Comparison of ENCODE assay signal across 8 cellular contexts in the genomic region with DNA sequence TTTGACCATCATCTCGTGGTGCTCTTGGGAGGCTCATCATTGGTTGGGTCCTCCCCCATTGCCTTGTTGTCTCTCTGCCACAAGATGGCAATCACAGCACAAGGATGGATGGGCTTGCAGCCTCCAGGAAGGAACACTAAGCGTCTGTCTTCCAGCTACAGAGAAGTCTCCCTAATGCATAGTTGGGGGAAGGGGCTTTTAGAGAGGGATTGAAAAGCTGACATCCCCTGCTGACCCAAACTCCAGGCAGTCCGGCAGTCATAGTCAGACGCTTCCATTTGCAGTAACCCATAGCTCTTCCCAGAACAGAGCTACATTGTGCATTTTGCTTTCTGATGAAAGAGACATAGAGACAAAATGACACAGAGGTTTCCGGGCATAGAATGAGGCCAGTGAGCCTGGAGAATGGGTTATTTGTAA.
DNase-seq lines count a peak whose midpoint lies in the region; ATAC-seq and TF ChIP-seq lines count a peak whose summit lies in the region.

No MANE protein-coding gene starts in this region.

- CTCF ChIA-PET in activated CD8-positive, alpha-beta T cell treated with anti-CD3 and anti-CD28 coated beads for 36 hours (lab: Charles Lee): interaction anchor here (0.6 to 2.2 kb wide), 28 partner anchors 9 to 736 kb away, joined by 3 to 36 read pairs (median 4); no protein-coding TSS in a partner anchor

- H3K9me3 Mint-ChIP-seq in activated CD8-positive, alpha-beta T cell treated with anti-CD3 and anti-CD28 coated beads for 36 hours: no peaks in the 10 kb centered on the region

- no peak overlapping the region for H3K27ac Mint-ChIP-seq in activated CD8-positive, alpha-beta T cell treated with anti-CD3 and anti-CD28 coated beads for 36 hours

- peaks cover 8% of the 10 kb centered on the region for H3K4me1 Mint-ChIP-seq in activated CD8-positive, alpha-beta T cell treated with anti-CD3 and anti-CD28 coated beads for 36 hours (ENCODE audit: low read depth)

- peaks cover 5% of the 10 kb centered on the region for H3K27me3 Mint-ChIP-seq in activated CD8-positive, alpha-beta T cell treated with anti-CD3 and anti-CD28 coated beads for 36 hours

- H3K4me3 Mint-ChIP-seq in activated CD8-positive, alpha-beta T cell treated with anti-CD3 and anti-CD28 coated beads for 36 hours: peak overlapping the region; percentile 2

- H3K36me3 Mint-ChIP-seq in activated CD8-positive, alpha-beta T cell treated with anti-CD3 and anti-CD28 coated beads for 36 hours (ENCODE audit: low read depth): no peaks in the 10 kb centered on the region

- no peak overlapping the region for H3K4me3 ChIP-seq in fibroblast of pulmonary artery (replicated peaks; ENCODE audit: low read depth, low read length)

- POLR2A ChIA-PET in activated CD8-positive, alpha-beta T cell treated with anti-CD3 and anti-CD28 coated beads for 36 hours (lab: Charles Lee): no interaction called here

- peak; percentile 57 for TF ChIP-seq CTCF in activated CD8-positive, alpha-beta T cell treated with anti-CD3 and anti-CD28 coated beads for 36 hours (IDR thresholded peaks at IDR 0.05)
- peak; percentile 52 for TF ChIP-seq CTCF in fibroblast of pulmonary artery (IDR thresholded peaks at IDR 0.05; ENCODE audit: low read length, missing control alignments)

- intact Hi-C loops in activated CD8-positive, alpha-beta T cell treated with anti-CD3 and anti-CD28 coated beads for 36 hours (cut with micrococcal nuclease): loop anchor here (5.0 kb wide), 1 partner anchor 166 kb away; no protein-coding TSS in a partner anchor

- peak; percentile 82 for ATAC-seq in activated CD8-positive, alpha-beta T cell treated with anti-CD3 and anti-CD28 coated beads for 36 hours
- ATAC-seq in HG03045 (IDR thresholded peaks at IDR 0.05; ENCODE audit: unreplicated experiment): no peak
- ATAC-seq in GM19452 (IDR thresholded peaks at IDR 0.05; ENCODE audit: unreplicated experiment): no peak

- DNase-seq in CMK (ENCODE audit: low read depth) (peak; percentile 58), HCEC 1CT (peak; percentile 61), NCI-H524 (lab: John Stamatoyannopoulos, UW) (peak; percentile 67 to 86), fibroblast of pulmonary artery (ENCODE audit: low read depth) (peak; percentile 57), nucleus accumbens (lab: John Stamatoyannopoulos, UW) (peak in 53 of 56 donors; percentile 15 to 89 (median 73))
- DNase-seq in activated CD8-positive, alpha-beta T cell treated with anti-CD3 and anti-CD28 coated beads for 36 hours: peak; percentile 52
